Comparison of ENCODE assay signal across 8 cellular contexts in the genomic region with DNA sequence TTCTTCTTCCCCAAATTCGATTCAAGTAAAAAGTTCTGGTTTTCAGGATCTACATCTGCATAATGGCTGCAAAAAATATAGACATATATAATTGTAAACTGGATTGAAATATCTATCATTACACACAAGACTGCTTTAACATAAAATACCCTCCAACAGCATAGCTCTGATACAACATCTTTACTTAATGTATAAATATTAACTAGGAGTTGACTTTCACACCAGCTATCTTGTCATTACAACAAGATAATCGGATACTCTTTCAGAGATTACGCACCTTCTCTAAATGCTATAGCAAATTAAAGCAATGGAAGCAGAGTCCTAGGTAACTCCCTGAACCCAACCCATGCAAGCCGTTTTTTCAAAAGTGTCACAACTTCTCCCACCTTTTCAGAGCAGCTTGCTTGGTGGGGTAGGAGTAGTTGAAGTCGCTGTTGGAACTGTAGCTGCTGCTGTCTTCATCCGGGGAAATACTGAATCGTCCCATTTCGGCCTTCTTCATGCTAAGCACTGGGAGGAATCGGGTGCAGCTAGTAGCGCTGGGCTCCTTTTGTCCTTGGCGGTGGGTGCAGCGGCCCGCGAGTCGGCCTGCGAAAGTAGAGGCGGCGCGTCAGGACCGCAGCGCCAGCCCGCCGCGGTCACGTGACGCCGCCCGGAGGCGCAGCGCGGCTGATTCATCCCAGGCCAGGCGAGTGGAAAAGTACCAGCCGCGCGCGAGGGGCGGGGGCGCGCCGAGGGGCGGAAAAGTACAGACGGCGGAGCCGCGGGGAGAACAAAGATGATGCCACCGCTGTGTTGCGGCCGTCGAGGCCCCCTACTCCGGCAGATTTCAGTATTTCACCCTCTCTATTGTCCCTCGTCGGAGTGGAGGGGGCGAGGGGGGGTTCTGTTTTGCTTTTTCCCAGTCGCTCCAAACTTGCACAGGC. TPM values are rescaled to one million over a fixed set of nuclear protein-coding genes. Genes with fewer than 3 reads are reported as not detected.
DNase-seq lines count a peak whose midpoint lies in the region; ATAC-seq lines count a peak whose summit lies in the region.

No MANE protein-coding gene starts in this region.

- peak overlapping the region; percentile 97 to 100 (median 99) for H3K4me3 Mint-ChIP-seq in CD8-positive, alpha-beta memory T cell
- peak overlapping the region; percentile 99 to 100 for H3K4me3 Mint-ChIP-seq in effector memory CD8-positive, alpha-beta T cell

- peaks cover 62 to 67% (median 65%) of the 10 kb centered on the region in 3 donors for H3K4me1 Mint-ChIP-seq in CD8-positive, alpha-beta memory T cell
- H3K4me1 Mint-ChIP-seq in effector memory CD8-positive, alpha-beta T cell (ENCODE audit: low read depth in 2 of 2) = peaks cover 34 to 60% of the 10 kb centered on the region in 2 donors

- POLR2A ChIA-PET in CD8-positive, alpha-beta memory T cell (lab: Charles Lee) = interaction anchor here (0.9 to 2.5 kb wide), 10 partner anchors 11 to 643 kb away, joined by 3 to 20 read pairs (median 5); partner anchors contain the start of gene SLC38A1

- peak overlapping the region; percentile 90 for H3K4me3 ChIP-seq in CD8-positive, alpha-beta memory T cell (ENCODE audit: low read length)

- H3K27me3 ChIP-seq in CD8-positive, alpha-beta memory T cell (ENCODE audit: insufficient read depth, low read length, poor library complexity, severe bottlenecking) = no peaks in the 10 kb centered on the region

- H3K36me3 ChIP-seq in CD8-positive, alpha-beta memory T cell (ENCODE audit: insufficient read depth, low read length) = peaks cover 33% of the 10 kb centered on the region

- peaks cover 59% of the 10 kb centered on the region for H3K4me1 ChIP-seq in CD8-positive, alpha-beta memory T cell (ENCODE audit: insufficient read depth, low read length)

- ATAC-seq in GM19455 (IDR thresholded peaks at IDR 0.05; ENCODE audit: unreplicated experiment) = peak; percentile 51
- ATAC-seq in HG03571 (IDR thresholded peaks at IDR 0.05; ENCODE audit: unreplicated experiment) = peak; percentile 50
- ATAC-seq in effector memory CD8-positive, alpha-beta T cell (replicated peaks) = peak; percentile 54

- DNase-seq in CD8-positive, alpha-beta memory T cell = peak; percentile 89 to 95 (median 91)
- peak; percentile 46 for DNase-seq in NK-92 (lab: John Stamatoyannopoulos, UW; ENCODE audit: unreplicated experiment)
- peak; percentile 87 to 91 (median 90) for DNase-seq in activated CD8-positive, alpha-beta memory T cell treated with anti-CD3 and anti-CD28 coated beads for 48 hours (ENCODE audit: low read depth in 2 of 3, low spot score in 2 of 3)
- DNase-seq in effector memory CD8-positive, alpha-beta T cell = peak; percentile 87 to 91 (median 90)
- DNase-seq in mesenteric fat pad (ENCODE audit: low spot score) = peak; percentile 98
- peak; percentile 92 for DNase-seq in stimulated activated CD8-positive, alpha-beta memory T cell treated with anti-CD3 and anti-CD28 coated beads, Interleukin-15, amount 100 ng/mL, for 24 hours (ENCODE audit: low read depth)

- CTCF ChIA-PET in CD8-positive, alpha-beta memory T cell (lab: Charles Lee) = interaction anchor here (0.8 to 1.6 kb wide), 7 partner anchors 9 to 380 kb away, joined by 3 to 6 read pairs (median 3); no protein-coding TSS in a partner anchor

- H3K9me3 Mint-ChIP-seq in CD8-positive, alpha-beta memory T cell = peaks cover 0 to 2% (median 0%) of the 10 kb centered on the region in 5 donors
- no peaks in the 10 kb centered on the region for H3K9me3 Mint-ChIP-seq in effector memory CD8-positive, alpha-beta T cell

- H3K36me3 Mint-ChIP-seq in CD8-positive, alpha-beta memory T cell = peaks cover 8 to 63% (median 13%) of the 10 kb centered on the region in 3 donors
- H3K36me3 Mint-ChIP-seq in effector memory CD8-positive, alpha-beta T cell (ENCODE audit: insufficient read depth) = peaks cover 74% of the 10 kb centered on the region

- peak overlapping the region; percentile 95 to 100 (median 99) for H3K27ac Mint-ChIP-seq in CD8-positive, alpha-beta memory T cell
- peak overlapping the region; percentile 100 for H3K27ac Mint-ChIP-seq in effector memory CD8-positive, alpha-beta T cell

- H3K9me3 ChIP-seq in CD8-positive, alpha-beta memory T cell (ENCODE audit: low read length) = no peaks in the 10 kb centered on the region

- H3K27ac ChIP-seq in CD8-positive, alpha-beta memory T cell (ENCODE audit: low read depth, low read length) = peak overlapping the region; percentile 92

- H3K27me3 Mint-ChIP-seq in CD8-positive, alpha-beta memory T cell = peaks cover 0 to 16% of the 10 kb centered on the region in 2 donors
- H3K27me3 Mint-ChIP-seq in effector memory CD8-positive, alpha-beta T cell = no peaks in the 10 kb centered on the region

RNA-seq across cellular contexts. Expression of gene SLC38A2, which starts 1.5 kb away (rescaled TPM):
- total RNA-seq in CD8-positive, alpha-beta memory T cell = 100 to 1,000 TPM; 198 to 202 TPM
- polyA plus RNA-seq in CD8-positive, alpha-beta memory T cell = 58.4 TPM
- 248 TPM for total RNA-seq in mesenteric fat pad

Comparison
In these comparisons a context has a peak if more than half of its experiments do, and no peak if none do; other contexts are left out.
1. Peak in every context shown above with its lines: DNase-seq, ATAC-seq, H3K4me3 ChIP-seq and H3K27ac ChIP-seq.
2. DNase-seq: peak in every context shown above with its lines; median percentile 98 in mesenteric fat pad; 92 in stimulated activated CD8-positive, alpha-beta memory T cell treated with anti-CD3 and anti-CD28 coated beads, Interleukin-15, amount 100 ng/mL, for 24 hours; 91 in CD8-positive, alpha-beta memory T cell; 90 in activated CD8-positive, alpha-beta memory T cell treated with anti-CD3 and anti-CD28 coated beads for 48 hours; 90 in effector memory CD8-positive, alpha-beta T cell; 46 in NK-92.